ENCODE assay signal across 8 cellular contexts in genomic region chr18:59139291-59139614, GRCh38. TPM values are rescaled to one million over a fixed set of nuclear protein-coding genes. Genes with fewer than 3 reads are reported as not detected.
A peak's percentile ranks its signal among the peaks of the same experiment; 100 is the strongest.
DNase-seq lines count a peak whose midpoint lies in the region; ATAC-seq, FAIRE-seq and TF ChIP-seq lines count a peak whose summit lies in the region.

No MANE protein-coding gene starts in this region.

- H3K9me3 ChIP-seq in adipocyte (ENCODE audit: control insufficient read depth, low read length) (no peaks in the 10 kb centered on the region), left ventricle myocardium inferior (replicated peaks) (no peaks in the 10 kb centered on the region), prostate gland (no peaks in the 10 kb centered on the region)

- peak; percentile 69 for ATAC-seq in HG02623 (IDR thresholded peaks at IDR 0.05; ENCODE audit: unreplicated experiment)

- H3K27ac ChIP-seq in left ventricle myocardium inferior (replicated peaks) (peak overlapping the region; percentile 93), prostate gland (peak overlapping the region; percentile 79 to 84)

- H3K4me3 ChIP-seq in GM08714 (ENCODE audit: low read length) = peak overlapping the region; percentile 82; the same call in 1 of the 2 replicates
- H3K4me3 ChIP-seq in adipocyte (ENCODE audit: low read length) = peak overlapping the region; percentile 88
- peak overlapping the region; percentile 89 for H3K4me3 ChIP-seq in left ventricle myocardium inferior
- H3K4me3 ChIP-seq in prostate gland = peak overlapping the region; percentile 68 to 72

- H3K4me1 ChIP-seq in adipocyte (ENCODE audit: control insufficient read depth, insufficient read depth, low read length) = peaks cover 7% of the 10 kb centered on the region
- peaks cover 27% of the 10 kb centered on the region for H3K4me1 ChIP-seq in left ventricle myocardium inferior
- no peaks in the 10 kb centered on the region for H3K4me1 ChIP-seq in prostate gland (replicated peaks)

- H3K36me3 ChIP-seq in adipocyte (ENCODE audit: control insufficient read depth, insufficient read depth, low read length, severe bottlenecking) = no peaks in the 10 kb centered on the region
- H3K36me3 ChIP-seq in left ventricle myocardium inferior = no peaks in the 10 kb centered on the region
- H3K36me3 ChIP-seq in prostate gland = no peaks in the 10 kb centered on the region

- DNase-seq in NCI-H128 (lab: John Stamatoyannopoulos, UW; ENCODE audit: unreplicated experiment) = peak; percentile 96
- DNase-seq in SW 1271 (lab: John Stamatoyannopoulos, UW) = peak; percentile 73 to 90
- peak; percentile 84 for DNase-seq in adipocyte (ENCODE audit: low read depth)
- DNase-seq in left ventricle myocardium inferior = peak; percentile 85
- peak; percentile 87 for DNase-seq in prostate gland (ENCODE audit: low spot score)
- DNase-seq in urothelium cell line (ENCODE audit: low spot score) = peak; percentile 93

- intact Hi-C loops in left ventricle myocardium inferior (cut with micrococcal nuclease) = no loop called here
- intact Hi-C loops in prostate gland (cut with DNase I) = no loop called here

- no peak for FAIRE-seq in urothelium cell line (lab: Jason Lieb, UNC)

- H3K27me3 ChIP-seq in adipocyte (replicated peaks; ENCODE audit: control insufficient read depth, insufficient read depth, low read length) (peaks cover 38% of the 10 kb centered on the region), left ventricle myocardium inferior (ENCODE audit: low read depth) (peaks cover 26% of the 10 kb centered on the region), prostate gland (replicated peaks; ENCODE audit: insufficient read depth) (no peaks in the 10 kb centered on the region)

- WGBS in prostate gland = under 1% methylated on average over 15 of the region's 15 CpGs

- TF ChIP-seq POLR2A in prostate gland (IDR thresholded peaks at IDR 0.05) = no peak

- no peak for TF ChIP-seq CTCF in left ventricle myocardium inferior (IDR thresholded peaks at IDR 0.05; ENCODE audit: borderline replicate concordance)
- no peak for TF ChIP-seq CTCF in prostate gland (IDR thresholded peaks at IDR 0.05)

- H3K9ac ChIP-seq in adipocyte (ENCODE audit: low read length) = peak overlapping the region; percentile 78

RNA-seq across cellular contexts. Expression of gene SEC11C, which starts 0.4 kb away (rescaled TPM):
- total RNA-seq in left ventricle myocardium inferior (24.4 TPM), prostate gland (100 to 1,000 TPM in 1 of 2 donors, 10 to 100 TPM in 1; 76.6 to 711 TPM)

Comparison
In these comparisons a context has a peak if more than half of its experiments do, and no peak if none do; other contexts are left out.
1. Peak in every context shown above with its lines: DNase-seq, ATAC-seq, H3K4me3 ChIP-seq and H3K27ac ChIP-seq.